8 cellular contexts compared by ENCODE assay signal in the genomic region with DNA sequence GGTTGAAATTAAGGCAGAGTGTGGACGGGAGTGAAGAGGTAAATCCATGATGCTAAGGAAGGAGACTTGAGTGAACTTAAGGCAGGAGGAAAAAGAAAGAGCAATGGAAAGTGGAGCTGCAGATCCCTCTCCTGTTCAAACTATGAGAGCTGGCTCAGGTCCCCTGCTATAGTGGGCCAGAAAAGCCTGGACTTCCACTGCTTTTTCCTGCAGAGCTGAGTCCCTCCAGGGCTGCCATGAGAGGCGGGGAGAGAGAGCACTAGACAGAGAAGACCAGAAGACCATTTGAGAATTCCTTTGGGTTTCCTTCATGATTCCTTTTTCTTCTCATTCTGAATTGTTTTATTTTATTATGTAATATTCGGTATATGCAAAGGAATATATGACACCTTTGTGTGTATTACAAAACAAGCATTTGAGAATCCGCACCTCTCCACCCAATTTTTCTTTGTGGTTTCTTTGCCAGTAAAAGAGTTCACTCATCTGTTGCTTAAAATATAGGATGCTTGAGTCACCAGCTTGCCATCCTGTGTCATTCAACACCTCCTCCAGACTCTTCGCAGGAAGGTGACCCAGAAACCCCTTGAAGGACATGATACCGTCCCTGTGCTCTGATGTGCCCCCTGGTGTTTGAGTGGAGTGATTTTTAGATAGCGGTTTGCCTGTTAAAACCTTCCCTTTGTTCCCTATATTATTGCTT. TPM values are rescaled to one million over a fixed set of nuclear protein-coding genes. Genes with fewer than 3 reads are reported as not detected.
DNase-seq lines count a peak whose midpoint lies in the region; ATAC-seq and TF ChIP-seq lines count a peak whose summit lies in the region.

No MANE protein-coding gene starts in this region.

- no peak overlapping the region for H3K9ac ChIP-seq in liver (ENCODE audit: low read depth in 1 of 2, low read length in 2 of 2)

- TF ChIP-seq CTCF in GM12864 (IDR thresholded peaks at IDR 0.05; ENCODE audit: low read depth, low read length, missing control alignments) (peak; percentile 80), liver (IDR thresholded peaks at IDR 0.05; ENCODE audit: low read depth, low read length, missing input control) (peak; percentile 45)

- H3K36me3 ChIP-seq in liver (ENCODE audit: control insufficient read depth in 4 of 4, insufficient read depth in 3 of 4, low read depth in 1 of 4, low read length in 3 of 4) = peaks cover 0 to 2% (median 0%) of the 10 kb centered on the region in 4 donors

- H3K9me3 ChIP-seq in liver (ENCODE audit: control insufficient read depth in 4 of 4, low read length in 3 of 4) = no peaks in the 10 kb centered on the region

- peak; percentile 63 for DNase-seq in GM12864 (ENCODE audit: low read depth)
- DNase-seq in MV-4-11 (lab: John Stamatoyannopoulos, UW) = peak; percentile 84
- DNase-seq in activated CD4-positive, CD25-positive, alpha-beta regulatory T cell treated with anti-CD3 and anti-CD28 coated beads, Interleukin-2, amount 50 U/mL, for 16 hours (ENCODE audit: low read depth, low spot score) = peak; percentile 66
- DNase-seq in cerebellar cortex (ENCODE audit: low spot score) = peak; percentile 70
- peak; percentile 40 to 68 for DNase-seq in stimulated activated CD8-positive, alpha-beta memory T cell treated with anti-CD3 and anti-CD28 coated beads, Interleukin-15, amount 100 ng/mL, for 4 hours (ENCODE audit: low read depth in 2 of 2)
- DNase-seq in NCI-H774 (lab: John Stamatoyannopoulos, UW) = no peak

- H3K4me3 ChIP-seq in GM12864 (ENCODE audit: low read depth, low read length) (no peak overlapping the region), liver (ENCODE audit: low read depth in 1 of 3, low read length in 3 of 3) (no peak overlapping the region)

- H3K27ac ChIP-seq in liver (ENCODE audit: low read depth in 1 of 2, low read length in 2 of 2) = no peak overlapping the region

- 75% methylated on average over 7 of the region's 7 CpGs for WGBS in liver

- ATAC-seq in GM18519 (IDR thresholded peaks at IDR 0.05; ENCODE audit: low FRiP score, unreplicated experiment) = no peak

- peak; percentile 61 to 77 for TF ChIP-seq RAD21 in liver (IDR thresholded peaks at IDR 0.05)

- H3K4me1 ChIP-seq in liver (ENCODE audit: control insufficient read depth in 4 of 4, insufficient read depth in 4 of 4, low read length in 3 of 4) = peaks cover 0 to 4% (median 2%) of the 10 kb centered on the region in 4 donors

- H3K27me3 ChIP-seq in liver (ENCODE audit: control insufficient read depth in 4 of 4, insufficient read depth in 4 of 4, low read length in 3 of 4) = no peaks in the 10 kb centered on the region

TF ChIP-seq in liver, 16 proteins besides CTCF, POLR2A, EP300 and RAD21:
- no peak for TF ChIP-seq HNF4A (conservative IDR thresholded peaks at IDR 0.05)
- TF ChIP-seq, protein P1, sequence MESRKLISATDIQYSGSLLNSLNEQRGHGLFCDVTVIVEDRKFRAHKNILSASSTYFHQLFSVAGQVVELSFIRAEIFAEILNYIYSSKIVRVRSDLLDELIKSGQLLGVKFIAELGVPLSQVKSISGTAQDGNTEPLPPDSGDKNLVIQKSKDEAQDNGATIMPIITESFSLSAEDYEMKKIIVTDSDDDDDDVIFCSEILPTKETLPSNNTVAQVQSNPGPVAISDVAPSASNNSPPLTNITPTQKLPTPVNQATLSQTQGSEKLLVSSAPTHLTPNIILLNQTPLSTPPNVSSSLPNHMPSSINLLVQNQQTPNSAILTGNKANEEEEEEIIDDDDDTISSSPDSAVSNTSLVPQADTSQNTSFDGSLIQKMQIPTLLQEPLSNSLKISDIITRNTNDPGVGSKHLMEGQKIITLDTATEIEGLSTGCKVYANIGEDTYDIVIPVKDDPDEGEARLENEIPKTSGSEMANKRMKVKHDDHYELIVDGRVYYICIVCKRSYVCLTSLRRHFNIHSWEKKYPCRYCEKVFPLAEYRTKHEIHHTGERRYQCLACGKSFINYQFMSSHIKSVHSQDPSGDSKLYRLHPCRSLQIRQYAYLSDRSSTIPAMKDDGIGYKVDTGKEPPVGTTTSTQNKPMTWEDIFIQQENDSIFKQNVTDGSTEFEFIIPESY (IDR thresholded peaks at IDR 0.05) = no peak
- TF ChIP-seq EGR1 (IDR thresholded peaks at IDR 0.05; ENCODE audit: low read depth in 2 of 2) = no peak
- TF ChIP-seq YY1 (IDR thresholded peaks at IDR 0.05) = no peak
- TF ChIP-seq, protein P2, sequence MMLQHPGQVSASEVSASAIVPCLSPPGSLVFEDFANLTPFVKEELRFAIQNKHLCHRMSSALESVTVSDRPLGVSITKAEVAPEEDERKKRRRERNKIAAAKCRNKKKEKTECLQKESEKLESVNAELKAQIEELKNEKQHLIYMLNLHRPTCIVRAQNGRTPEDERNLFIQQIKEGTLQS (IDR thresholded peaks at IDR 0.05) = no peak
- TF ChIP-seq GABPA (IDR thresholded peaks at IDR 0.05 in 1 of 2, conservative IDR thresholded peaks at IDR 0.05 in 1 of 2) = no peak
- TF ChIP-seq RXRA (IDR thresholded peaks at IDR 0.05) = no peak
- TF ChIP-seq, protein P3, sequence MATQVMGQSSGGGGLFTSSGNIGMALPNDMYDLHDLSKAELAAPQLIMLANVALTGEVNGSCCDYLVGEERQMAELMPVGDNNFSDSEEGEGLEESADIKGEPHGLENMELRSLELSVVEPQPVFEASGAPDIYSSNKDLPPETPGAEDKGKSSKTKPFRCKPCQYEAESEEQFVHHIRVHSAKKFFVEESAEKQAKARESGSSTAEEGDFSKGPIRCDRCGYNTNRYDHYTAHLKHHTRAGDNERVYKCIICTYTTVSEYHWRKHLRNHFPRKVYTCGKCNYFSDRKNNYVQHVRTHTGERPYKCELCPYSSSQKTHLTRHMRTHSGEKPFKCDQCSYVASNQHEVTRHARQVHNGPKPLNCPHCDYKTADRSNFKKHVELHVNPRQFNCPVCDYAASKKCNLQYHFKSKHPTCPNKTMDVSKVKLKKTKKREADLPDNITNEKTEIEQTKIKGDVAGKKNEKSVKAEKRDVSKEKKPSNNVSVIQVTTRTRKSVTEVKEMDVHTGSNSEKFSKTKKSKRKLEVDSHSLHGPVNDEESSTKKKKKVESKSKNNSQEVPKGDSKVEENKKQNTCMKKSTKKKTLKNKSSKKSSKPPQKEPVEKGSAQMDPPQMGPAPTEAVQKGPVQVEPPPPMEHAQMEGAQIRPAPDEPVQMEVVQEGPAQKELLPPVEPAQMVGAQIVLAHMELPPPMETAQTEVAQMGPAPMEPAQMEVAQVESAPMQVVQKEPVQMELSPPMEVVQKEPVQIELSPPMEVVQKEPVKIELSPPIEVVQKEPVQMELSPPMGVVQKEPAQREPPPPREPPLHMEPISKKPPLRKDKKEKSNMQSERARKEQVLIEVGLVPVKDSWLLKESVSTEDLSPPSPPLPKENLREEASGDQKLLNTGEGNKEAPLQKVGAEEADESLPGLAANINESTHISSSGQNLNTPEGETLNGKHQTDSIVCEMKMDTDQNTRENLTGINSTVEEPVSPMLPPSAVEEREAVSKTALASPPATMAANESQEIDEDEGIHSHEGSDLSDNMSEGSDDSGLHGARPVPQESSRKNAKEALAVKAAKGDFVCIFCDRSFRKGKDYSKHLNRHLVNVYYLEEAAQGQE (IDR thresholded peaks at IDR 0.05) = no peak
- no peak for TF ChIP-seq FOXA2 (IDR thresholded peaks at IDR 0.05)
- no peak for TF ChIP-seq SP1 (IDR thresholded peaks at IDR 0.05)
- no peak for TF ChIP-seq JUND (IDR thresholded peaks at IDR 0.05)
- TF ChIP-seq, protein P4, sequence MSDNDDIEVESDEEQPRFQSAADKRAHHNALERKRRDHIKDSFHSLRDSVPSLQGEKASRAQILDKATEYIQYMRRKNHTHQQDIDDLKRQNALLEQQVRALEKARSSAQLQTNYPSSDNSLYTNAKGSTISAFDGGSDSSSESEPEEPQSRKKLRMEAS (IDR thresholded peaks at IDR 0.05) = no peak
- TF ChIP-seq NR2F2 (IDR thresholded peaks at IDR 0.05) = no peak

RNA-seq across cellular contexts. Expression of a gene that starts 24.4 kb away (rescaled TPM):
- 10 to 100 TPM; 60.0 to 69.6 TPM for total RNA-seq in liver
- 10 to 100 TPM; 18.3 to 54.5 TPM for polyA plus RNA-seq in liver

RNA-seq across cellular contexts. Expression of a gene that starts 56.8 kb away (rescaled TPM):
- 10 to 100 TPM; 10.7 to 13.2 TPM for total RNA-seq in liver
- polyA plus RNA-seq in liver = 1 to 10 TPM; 2.0 TPM

RNA-seq across cellular contexts. Expression of a gene that starts 57.6 kb away (rescaled TPM):
- total RNA-seq in liver = not detected
- polyA plus RNA-seq in liver = not detected
